17 cellular contexts compared by ENCODE assay signal in the genomic region with DNA sequence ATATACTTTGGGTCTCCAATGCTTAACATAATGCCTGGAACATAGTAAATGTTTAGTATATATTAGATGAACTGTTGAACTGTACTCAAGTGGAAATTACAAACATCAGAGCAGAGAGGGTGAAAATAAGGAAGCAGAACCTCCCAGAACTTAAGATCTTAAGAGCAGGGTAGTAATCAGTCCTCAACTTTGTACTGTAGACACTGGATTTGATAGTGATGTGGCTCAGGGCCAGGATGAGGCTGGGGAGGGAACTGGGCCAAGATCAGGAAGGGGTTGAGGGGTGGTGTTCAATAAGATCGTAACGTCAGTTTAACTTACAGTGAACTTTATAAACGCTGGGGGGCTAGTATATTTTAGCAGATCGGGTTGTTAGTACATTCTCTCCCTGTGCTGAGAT.
"Had no signal": no experiment of that assay in that cellular context is flagged by ENCODE, and none has a peak within 500 bp of the region (broad histone marks: within the 10 kb centered on the region; RNA-seq: fewer than 3 reads in every experiment).

No MANE protein-coding gene starts in this region.

- H3K4me1 Mint-ChIP-seq: activated naive CD8-positive, alpha-beta T cell treated with anti-CD3 and anti-CD28 coated beads for 36 hours had no signal

- H3K9me3 Mint-ChIP-seq: stimulated activated memory B cell treated with anti-CD40 and anti-IgM and Interleukin-4, amounts not matched to agents 10 μg/mL and 1 μg/mL and 100 μg/mL, for 72 hours had no signal

- H3K27ac Mint-ChIP-seq: activated naive CD8-positive, alpha-beta T cell treated with anti-CD3 and anti-CD28 coated beads for 36 hours; nephron progenitor cell; stimulated activated memory B cell treated with anti-CD40 and anti-IgM and Interleukin-4, amounts not matched to agents 10 μg/mL and 1 μg/mL and 100 μg/mL, for 72 hours had no signal

- H3K27ac ChIP-seq: dorsolateral prefrontal cortex, sigmoid colon, spleen, testis, upper lobe of right lung had no signal

- H3K27me3 Mint-ChIP-seq: activated naive CD8-positive, alpha-beta T cell treated with anti-CD3 and anti-CD28 coated beads for 36 hours; stimulated activated memory B cell treated with anti-CD40 and anti-IgM and Interleukin-4, amounts not matched to agents 10 μg/mL and 1 μg/mL and 100 μg/mL, for 72 hours had no signal

- H3K27me3 ChIP-seq: sigmoid colon, spleen, testis, upper lobe of right lung had no signal

- DNase-seq: activated CD4-positive, alpha-beta T cell treated with anti-CD3 and anti-CD28 coated beads, Interleukin-2, amount 50 U/mL, for 48 hours; activated naive CD4-positive, alpha-beta T cell; activated naive CD8-positive, alpha-beta T cell treated with anti-CD3 and anti-CD28 coated beads for 36 hours; amniotic stem cell; dorsolateral prefrontal cortex; foreskin fibroblast; nephron progenitor cell; occipital lobe; posterior cingulate gyrus; sigmoid colon; spleen; stimulated activated CD4-positive, alpha-beta T cell treated with anti-CD3 and anti-CD28 coated beads, Interleukin-4, amount 100 ng/mL, for 4 hours; T1000; testis; upper lobe of right lung had no signal

- H3K4me3 Mint-ChIP-seq: activated naive CD8-positive, alpha-beta T cell treated with anti-CD3 and anti-CD28 coated beads for 36 hours; nephron progenitor cell; stimulated activated memory B cell treated with anti-CD40 and anti-IgM and Interleukin-4, amounts not matched to agents 10 μg/mL and 1 μg/mL and 100 μg/mL, for 72 hours had no signal

- H3K4me1 ChIP-seq: upper lobe of right lung had no signal

- H3K4me3 ChIP-seq: dorsolateral prefrontal cortex, lung, sigmoid colon, spleen, testis, upper lobe of right lung had no signal

- H3K36me3 ChIP-seq: sigmoid colon, upper lobe of right lung had no signal

- H3K9me3 ChIP-seq: sigmoid colon, spleen, testis, upper lobe of right lung had no signal
